8 cellular contexts compared by ENCODE assay signal in genomic region chr1:149937779-149938178, GRCh38. TPM values are rescaled to one million over a fixed set of nuclear protein-coding genes. Genes with fewer than 3 reads are reported as not detected.
DNase-seq lines count a peak whose midpoint lies in the region; ATAC-seq, FAIRE-seq and TF ChIP-seq lines count a peak whose summit lies in the region.

No MANE protein-coding gene starts in this region.

- H3K27me3 ChIP-seq in Peyer's patch (no peaks in the 10 kb centered on the region), small intestine (ENCODE audit: control insufficient read depth in 2 of 2, insufficient read depth in 2 of 2, low read length in 2 of 2) (no peaks in the 10 kb centered on the region)

- H3K4me3 ChIP-seq in Peyer's patch (peak overlapping the region in 1 of 4 donors; percentile 66), small intestine (ENCODE audit: low read depth in 1 of 2, low read length in 2 of 2) (peak overlapping the region in 1 of 2 donors; percentile 14)

- peak overlapping the region; percentile 38 for H3K4me3 Mint-ChIP-seq in T-helper 1 cell treated with Interleukin-12 subunit alpha and Interleukin-12 subunit beta and Interleukin-4 antibody, amounts not matched to agents 30 μg/mL and 1 μg/mL, for 36 hours
- H3K4me3 Mint-ChIP-seq in endothelial cell (ENCODE audit: unreplicated experiment), result no peak overlapping the region

- peaks cover 0 to 42% (median 8%) of the 10 kb centered on the region in 4 donors for H3K4me1 ChIP-seq in Peyer's patch
- peaks cover 6 to 9% of the 10 kb centered on the region in 2 donors for H3K4me1 ChIP-seq in small intestine (ENCODE audit: control insufficient read depth in 2 of 2, insufficient read depth in 1 of 2, low read depth in 1 of 2, low read length in 1 of 2)

- TF ChIP-seq CTCF in Peyer's patch (IDR thresholded peaks at IDR 0.05), result no peak
- TF ChIP-seq CTCF in endothelial cell (IDR thresholded peaks at IDR 0.05; ENCODE audit: unreplicated experiment), result no peak

- H3K4me1 Mint-ChIP-seq in T-helper 1 cell treated with Interleukin-12 subunit alpha and Interleukin-12 subunit beta and Interleukin-4 antibody, amounts not matched to agents 30 μg/mL and 1 μg/mL, for 36 hours (ENCODE audit: low read depth), result peaks cover 23% of the 10 kb centered on the region
- H3K4me1 Mint-ChIP-seq in endothelial cell (ENCODE audit: unreplicated experiment), result peaks cover 42% of the 10 kb centered on the region

- no peak for FAIRE-seq in small intestine (lab: Jason Lieb, UNC)

- H3K36me3 ChIP-seq in Peyer's patch, result peaks cover 0 to 6% (median 0%) of the 10 kb centered on the region in 3 donors
- H3K36me3 ChIP-seq in small intestine (ENCODE audit: control insufficient read depth in 2 of 2, insufficient read depth in 2 of 2, low read length in 2 of 2), result peaks cover 0 to 6% of the 10 kb centered on the region in 2 donors

- no peaks in the 10 kb centered on the region for H3K9me3 ChIP-seq in Peyer's patch
- H3K9me3 ChIP-seq in small intestine (ENCODE audit: control insufficient read depth, low read depth), result no peaks in the 10 kb centered on the region

- H3K27ac ChIP-seq in Peyer's patch (peak overlapping the region; percentile 1 to 94 (median 70)), small intestine (ENCODE audit: low read depth in 1 of 2, low read length in 1 of 2) (peak overlapping the region; percentile 75 to 91)

- no peaks in the 10 kb centered on the region for H3K36me3 Mint-ChIP-seq in T-helper 1 cell treated with Interleukin-12 subunit alpha and Interleukin-12 subunit beta and Interleukin-4 antibody, amounts not matched to agents 30 μg/mL and 1 μg/mL, for 36 hours (ENCODE audit: low read depth)
- H3K36me3 Mint-ChIP-seq in endothelial cell (ENCODE audit: low read depth, unreplicated experiment), result peaks cover 4% of the 10 kb centered on the region

- no peaks in the 10 kb centered on the region for H3K9me3 Mint-ChIP-seq in T-helper 1 cell treated with Interleukin-12 subunit alpha and Interleukin-12 subunit beta and Interleukin-4 antibody, amounts not matched to agents 30 μg/mL and 1 μg/mL, for 36 hours
- no peaks in the 10 kb centered on the region for H3K9me3 Mint-ChIP-seq in endothelial cell (ENCODE audit: unreplicated experiment)

- no peak for TF ChIP-seq POLR2A in Peyer's patch (IDR thresholded peaks at IDR 0.05)

- no peaks in the 10 kb centered on the region for H3K27me3 Mint-ChIP-seq in T-helper 1 cell treated with Interleukin-12 subunit alpha and Interleukin-12 subunit beta and Interleukin-4 antibody, amounts not matched to agents 30 μg/mL and 1 μg/mL, for 36 hours (ENCODE audit: low read depth)
- peaks cover 10% of the 10 kb centered on the region for H3K27me3 Mint-ChIP-seq in endothelial cell (ENCODE audit: unreplicated experiment)

- no peak for ATAC-seq in GM18498 (IDR thresholded peaks at IDR 0.05; ENCODE audit: unreplicated experiment)

- peak overlapping the region; percentile 71 for H3K27ac Mint-ChIP-seq in T-helper 1 cell treated with Interleukin-12 subunit alpha and Interleukin-12 subunit beta and Interleukin-4 antibody, amounts not matched to agents 30 μg/mL and 1 μg/mL, for 36 hours
- H3K27ac Mint-ChIP-seq in endothelial cell (ENCODE audit: unreplicated experiment), result peak overlapping the region; percentile 42

- DNase-seq in T-helper 1 cell (no peak), Peyer's patch (no peak), endothelial cell (ENCODE audit: low spot score) (no peak), small intestine (peak; percentile 57), GM19238 (ENCODE audit: insufficient read length, low spot score) (no peak), HT-29 (ENCODE audit: low spot score) (no peak)

RNA-seq across cellular contexts. Expression of gene MTMR11, which starts 1.1 kb away (rescaled TPM):
- total RNA-seq in Peyer's patch, result 100 to 1,000 TPM in 3 of 4 donors, 10 to 100 TPM in 1; 47.9 to 210 (median 175) TPM
- 10.3 TPM for total RNA-seq in endothelial cell (ENCODE audit: unreplicated experiment)
- polyA plus RNA-seq in small intestine, result 100 to 1,000 TPM in 1 of 3 donors, 10 to 100 TPM in 2; 32.5 to 138 (median 94.3) TPM
- total RNA-seq in HT-29 (2014; rRNA removed; shearing (Covaris generic)), result 4.8 and 6.8 TPM in 2 replicates

RNA-seq across cellular contexts. Expression of gene SF3B4, which starts 10.2 kb away (rescaled TPM):
- 10 to 100 TPM; 21.0 to 32.2 (median 28.2) TPM for total RNA-seq in Peyer's patch
- 108 TPM for total RNA-seq in endothelial cell (ENCODE audit: unreplicated experiment)
- 10 to 100 TPM; 34.3 to 50.8 (median 34.9) TPM for polyA plus RNA-seq in small intestine
- total RNA-seq in HT-29 (2014; rRNA removed; shearing (Covaris generic)), result 13.3 and 14.8 TPM in 2 replicates

RNA-seq across cellular contexts. Expression of gene SV2A, which starts 20.1 kb away (rescaled TPM):
- total RNA-seq in Peyer's patch (1 to 10 TPM in 3 of 4 donors, under 1 TPM in 1; 0.70 to 3.3 (median 2.2) TPM), endothelial cell (ENCODE audit: unreplicated experiment) (12.7 TPM)
- polyA plus RNA-seq in small intestine, result 1 to 10 TPM in 1 of 3 donors, under 1 TPM in 1, not detected in 1; 0.54 to 3.9 TPM
- 0.08 TPM in 1 of 2 replicates, not detected in the other for total RNA-seq in HT-29 (2014; rRNA removed; shearing (Covaris generic))

RNA-seq across cellular contexts. Expression of gene BOLA1, which starts 38.4 kb away (rescaled TPM):
- total RNA-seq in Peyer's patch, result 10 to 100 TPM in 3 of 4 donors, 1 to 10 TPM in 1; 9.1 to 37.8 (median 22.1) TPM
- 7.7 TPM for total RNA-seq in endothelial cell (ENCODE audit: unreplicated experiment)
- polyA plus RNA-seq in small intestine, result 10 to 100 TPM; 24.7 to 49.4 (median 31.3) TPM
- total RNA-seq in HT-29 (2014; rRNA removed; shearing (Covaris generic)), result 17.8 and 20.4 TPM in 2 replicates
